Comparison of ENCODE assay signal across 26 cellular contexts in genomic region chr1:230634384-230634783, GRCh38.
"Had no signal": no experiment of that assay in that cellular context is flagged by ENCODE, and none has a peak within 500 bp of the region (broad histone marks: within the 10 kb centered on the region; RNA-seq: fewer than 3 reads in every experiment).

No MANE protein-coding gene starts in this region.

- H3K4me1 ChIP-seq: colonic mucosa, esophagus squamous epithelium, gastrocnemius medialis, left lung, lower lobe of right lung had no signal

- FAIRE-seq: endometrium, islet of Langerhans, keratinocyte had no signal

- H3K27ac ChIP-seq: colonic mucosa, epithelial cell of prostate, esophagus squamous epithelium, gastrocnemius medialis, heart right ventricle, left lung, lower lobe of right lung had no signal

- DNase-seq: colonic mucosa; cortex of kidney; effector CD8-positive, alpha-beta T cell; effector memory CD8-positive, alpha-beta T cell; endodermal cell; erythroblast; esophagus squamous epithelium; foreskin fibroblast; foreskin melanocyte; gastrocnemius medialis; glutamatergic neuron; head of caudate nucleus; heart right ventricle; hippocampal formation; left cardiac atrium; left lung; left ventricle myocardium superior; lower lobe of right lung; mesenchymal stem cell; mucosa of descending colon; naive B cell had no signal

- ATAC-seq: effector memory CD8-positive, alpha-beta T cell; esophagus mucosa; gastrocnemius medialis; heart right ventricle; left cardiac atrium; left lung; left ventricle myocardium superior; lower lobe of right lung; mucosa of descending colon had no signal

- H3K36me3 ChIP-seq: colonic mucosa, esophagus squamous epithelium, gastrocnemius medialis, heart right ventricle, left lung, lower lobe of right lung had no signal

- H3K4me3 ChIP-seq: colonic mucosa, esophagus squamous epithelium, gastrocnemius medialis, heart right ventricle, left lung, lower lobe of right lung, mucosa of descending colon had no signal

- H3K27me3 ChIP-seq: colonic mucosa, gastrocnemius medialis had no signal

- H3K9me3 ChIP-seq: colonic mucosa, esophagus squamous epithelium, gastrocnemius medialis, heart right ventricle, left lung, lower lobe of right lung, mucosa of descending colon had no signal
